1 cellular context compared by ENCODE assay signal in the genomic region with DNA sequence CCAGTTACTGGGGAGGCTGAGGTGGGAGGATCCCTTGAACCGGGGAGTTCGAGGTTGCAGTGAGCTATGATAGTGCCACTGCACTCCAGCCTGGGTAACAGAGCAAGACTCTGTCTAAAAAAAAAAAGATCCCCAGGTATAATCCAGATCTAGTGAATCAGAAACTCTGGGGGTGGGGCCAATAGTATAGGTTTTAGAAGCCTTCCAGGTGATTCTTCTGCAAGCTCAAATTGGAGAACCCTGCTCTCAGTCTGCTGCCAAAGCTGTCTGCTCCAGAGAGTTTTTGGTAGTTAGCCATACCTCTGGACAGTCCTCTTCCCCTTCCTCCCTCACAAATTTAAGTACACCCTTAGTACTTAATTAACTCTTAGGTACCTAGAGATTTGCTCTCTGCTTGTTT.
TF ChIP-seq lines count a peak whose summit lies in the region.

No MANE protein-coding gene starts in this region.

TF ChIP-seq in HCT116, 20 proteins besides CTCF, POLR2A, EP300 and RAD21 (continued from another document):
- TF ChIP-seq, protein P1, sequence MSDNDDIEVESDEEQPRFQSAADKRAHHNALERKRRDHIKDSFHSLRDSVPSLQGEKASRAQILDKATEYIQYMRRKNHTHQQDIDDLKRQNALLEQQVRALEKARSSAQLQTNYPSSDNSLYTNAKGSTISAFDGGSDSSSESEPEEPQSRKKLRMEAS (IDR thresholded peaks at IDR 0.05) = no peak
- no peak for TF ChIP-seq EZH2 (IDR thresholded peaks at IDR 0.05)
- no peak for TF ChIP-seq POLR2AphosphoS5 (IDR thresholded peaks at IDR 0.05; ENCODE audit: low read depth, low read length)
- TF ChIP-seq, protein P2, sequence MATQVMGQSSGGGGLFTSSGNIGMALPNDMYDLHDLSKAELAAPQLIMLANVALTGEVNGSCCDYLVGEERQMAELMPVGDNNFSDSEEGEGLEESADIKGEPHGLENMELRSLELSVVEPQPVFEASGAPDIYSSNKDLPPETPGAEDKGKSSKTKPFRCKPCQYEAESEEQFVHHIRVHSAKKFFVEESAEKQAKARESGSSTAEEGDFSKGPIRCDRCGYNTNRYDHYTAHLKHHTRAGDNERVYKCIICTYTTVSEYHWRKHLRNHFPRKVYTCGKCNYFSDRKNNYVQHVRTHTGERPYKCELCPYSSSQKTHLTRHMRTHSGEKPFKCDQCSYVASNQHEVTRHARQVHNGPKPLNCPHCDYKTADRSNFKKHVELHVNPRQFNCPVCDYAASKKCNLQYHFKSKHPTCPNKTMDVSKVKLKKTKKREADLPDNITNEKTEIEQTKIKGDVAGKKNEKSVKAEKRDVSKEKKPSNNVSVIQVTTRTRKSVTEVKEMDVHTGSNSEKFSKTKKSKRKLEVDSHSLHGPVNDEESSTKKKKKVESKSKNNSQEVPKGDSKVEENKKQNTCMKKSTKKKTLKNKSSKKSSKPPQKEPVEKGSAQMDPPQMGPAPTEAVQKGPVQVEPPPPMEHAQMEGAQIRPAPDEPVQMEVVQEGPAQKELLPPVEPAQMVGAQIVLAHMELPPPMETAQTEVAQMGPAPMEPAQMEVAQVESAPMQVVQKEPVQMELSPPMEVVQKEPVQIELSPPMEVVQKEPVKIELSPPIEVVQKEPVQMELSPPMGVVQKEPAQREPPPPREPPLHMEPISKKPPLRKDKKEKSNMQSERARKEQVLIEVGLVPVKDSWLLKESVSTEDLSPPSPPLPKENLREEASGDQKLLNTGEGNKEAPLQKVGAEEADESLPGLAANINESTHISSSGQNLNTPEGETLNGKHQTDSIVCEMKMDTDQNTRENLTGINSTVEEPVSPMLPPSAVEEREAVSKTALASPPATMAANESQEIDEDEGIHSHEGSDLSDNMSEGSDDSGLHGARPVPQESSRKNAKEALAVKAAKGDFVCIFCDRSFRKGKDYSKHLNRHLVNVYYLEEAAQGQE (IDR thresholded peaks at IDR 0.05; ENCODE audit: low read depth) = no peak
